8 cellular contexts compared by ENCODE assay signal in the genomic region with DNA sequence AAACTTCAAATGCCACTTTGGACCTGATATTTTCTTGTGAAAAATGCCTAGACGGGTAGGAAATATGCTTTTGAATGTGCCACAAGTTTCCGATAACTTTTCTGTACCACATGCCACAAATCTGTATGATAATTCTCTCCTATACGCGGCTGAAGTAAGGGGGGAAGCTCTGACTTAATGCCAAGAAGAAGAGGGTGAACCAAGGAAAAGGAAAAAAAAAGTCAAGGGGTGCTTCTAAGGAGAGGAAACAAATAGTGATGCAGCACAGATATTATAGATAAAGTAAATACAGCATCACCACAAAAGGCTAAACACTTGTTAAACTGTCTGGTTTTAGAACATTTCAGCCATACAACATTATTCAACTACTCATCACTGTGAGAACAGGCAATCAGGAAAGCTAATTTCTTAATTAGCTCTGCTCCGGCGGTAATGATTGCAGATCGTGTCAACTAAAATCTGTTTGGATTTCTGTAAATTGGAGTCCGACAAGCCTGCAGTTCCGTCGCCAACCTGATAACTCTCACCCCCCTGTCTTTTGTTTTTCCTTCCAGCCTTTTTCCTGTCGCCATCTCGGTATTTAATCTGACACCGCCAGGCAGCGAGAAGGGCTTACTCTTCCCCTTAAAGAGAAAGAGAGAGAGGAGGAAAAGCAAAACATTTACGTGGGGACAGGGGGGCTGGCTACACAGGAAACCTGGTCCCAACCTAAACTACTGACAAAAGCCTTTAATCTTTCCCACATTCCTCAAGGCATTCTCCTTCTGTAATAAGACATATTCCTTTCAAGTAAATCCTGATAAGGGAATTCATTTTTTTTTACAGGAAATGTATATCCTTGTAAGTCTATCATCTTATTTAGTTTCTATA.
DNase-seq lines count a peak whose midpoint lies in the region; ATAC-seq and TF ChIP-seq lines count a peak whose summit lies in the region.

No MANE protein-coding gene starts in this region.

- H3K4me3 Mint-ChIP-seq in memory B cell = peak overlapping the region; percentile 11
- no peak overlapping the region for H3K4me3 Mint-ChIP-seq in Caco-2 (ENCODE audit: unreplicated experiment)

- H3K36me3 ChIP-seq in brain microvascular endothelial cell (replicated peaks) (peaks cover 5% of the 10 kb centered on the region), mucosa of descending colon (ENCODE audit: low read depth) (no peaks in the 10 kb centered on the region), Caco-2 (ENCODE audit: control insufficient read depth, insufficient read depth, low read length) (no peaks in the 10 kb centered on the region)

- CTCF ChIA-PET in Caco-2 (lab: Charles Lee) = no interaction called here

- H3K4me1 ChIP-seq in mucosa of descending colon (ENCODE audit: low read depth) (no peaks in the 10 kb centered on the region), Caco-2 (no peaks in the 10 kb centered on the region)

- peak overlapping the region; percentile 18 for H3K4me3 ChIP-seq in brain microvascular endothelial cell (ENCODE audit: low read depth, low read length)
- no peak overlapping the region for H3K4me3 ChIP-seq in mucosa of descending colon
- H3K4me3 ChIP-seq in Caco-2 (ENCODE audit: low read depth, low read length) = no peak overlapping the region

- H3K36me3 Mint-ChIP-seq in memory B cell (peaks cover 3% of the 10 kb centered on the region), Caco-2 (ENCODE audit: insufficient read depth, unreplicated experiment) (no peaks in the 10 kb centered on the region)

- H3K27me3 ChIP-seq in brain microvascular endothelial cell (replicated peaks) = no peaks in the 10 kb centered on the region
- H3K27me3 ChIP-seq in Caco-2 (replicated peaks; ENCODE audit: control insufficient read depth, insufficient read depth, low read length) = peaks cover 2% of the 10 kb centered on the region

- H3K4me1 Mint-ChIP-seq in memory B cell (peaks cover 58% of the 10 kb centered on the region), Caco-2 (ENCODE audit: low read depth, unreplicated experiment) (no peaks in the 10 kb centered on the region)

- H3K27ac ChIP-seq in brain microvascular endothelial cell = peak overlapping the region; percentile 80

- DNase-seq in Right ventricle myocardium superior (no peak), cardiac septum (ENCODE audit: low spot score) (no peak), brain microvascular endothelial cell (peak; percentile 53), memory B cell (ENCODE audit: low spot score in 2 of 2) (no peak), mucosa of descending colon (no peak), Caco-2 (no peak)
- DNase-seq in stimulated activated CD4-positive, alpha-beta T cell treated with anti-CD3 and anti-CD28 coated beads, Interleukin-12 subunit alpha, Interleukin-12 subunit beta, amount 100 ng/mL, for 4 hours = no peak

- H3K9me3 Mint-ChIP-seq in memory B cell (no peaks in the 10 kb centered on the region), Caco-2 (ENCODE audit: unreplicated experiment) (no peaks in the 10 kb centered on the region)

- H3K27ac Mint-ChIP-seq in memory B cell = peak overlapping the region; percentile 83
- no peak overlapping the region for H3K27ac Mint-ChIP-seq in Caco-2 (ENCODE audit: unreplicated experiment)

- BruUV-seq in Caco-2 (replicated peaks; lab: Mats Ljungman, UMichigan) = no TSS peak

- POLR2A ChIA-PET in Caco-2 (lab: Charles Lee) = no interaction called here

- intact Hi-C loops in Right ventricle myocardium superior (cut with DNase I) (no loop called here), cardiac septum (cut with DNase I) (loop anchor here (2.0 to 5.0 kb wide), 2 partner anchors 56 to 235 kb away; no protein-coding TSS in a partner anchor), mucosa of descending colon (cut with DNase I, micrococcal nuclease) (no loop called here), Caco-2 (cut with micrococcal nuclease; ENCODE audit: unreplicated experiment) (no loop called here)

- ATAC-seq in Right ventricle myocardium superior (ENCODE audit: poor library complexity) (peak; percentile 21), memory B cell (ENCODE audit: low read depth) (no peak), mucosa of descending colon (no peak), HG02981 (IDR thresholded peaks at IDR 0.05; ENCODE audit: unreplicated experiment) (no peak)

- in situ Hi-C loops in brain microvascular endothelial cell (cut with HindIII; ENCODE audit: low pct_ligation_motif_present, low sequenced_read_pairs) = no loop called here

- H3K27me3 Mint-ChIP-seq in memory B cell (no peaks in the 10 kb centered on the region), Caco-2 (ENCODE audit: insufficient read depth, unreplicated experiment) (peaks cover 36% of the 10 kb centered on the region)

- no peaks in the 10 kb centered on the region for H3K9me3 ChIP-seq in mucosa of descending colon
- H3K9me3 ChIP-seq in Caco-2 = no peaks in the 10 kb centered on the region; the same call in 1 of the 2 replicates

- TF ChIP-seq CTCF in brain microvascular endothelial cell (IDR thresholded peaks at IDR 0.05; ENCODE audit: low read depth, low read length, missing control alignments) = peak; percentile 52
- TF ChIP-seq CTCF in mucosa of descending colon (IDR thresholded peaks at IDR 0.05) = no peak
- TF ChIP-seq CTCF in Caco-2 (IDR thresholded peaks at IDR 0.05; ENCODE audit: insufficient read depth in 1 of 2, low read depth in 1 of 2, low read length in 1 of 2, severe bottlenecking in 1 of 2, unreplicated experiment in 1 of 2) = no peak
